Comparison of ENCODE assay signal across 8 cellular contexts in the genomic region with DNA sequence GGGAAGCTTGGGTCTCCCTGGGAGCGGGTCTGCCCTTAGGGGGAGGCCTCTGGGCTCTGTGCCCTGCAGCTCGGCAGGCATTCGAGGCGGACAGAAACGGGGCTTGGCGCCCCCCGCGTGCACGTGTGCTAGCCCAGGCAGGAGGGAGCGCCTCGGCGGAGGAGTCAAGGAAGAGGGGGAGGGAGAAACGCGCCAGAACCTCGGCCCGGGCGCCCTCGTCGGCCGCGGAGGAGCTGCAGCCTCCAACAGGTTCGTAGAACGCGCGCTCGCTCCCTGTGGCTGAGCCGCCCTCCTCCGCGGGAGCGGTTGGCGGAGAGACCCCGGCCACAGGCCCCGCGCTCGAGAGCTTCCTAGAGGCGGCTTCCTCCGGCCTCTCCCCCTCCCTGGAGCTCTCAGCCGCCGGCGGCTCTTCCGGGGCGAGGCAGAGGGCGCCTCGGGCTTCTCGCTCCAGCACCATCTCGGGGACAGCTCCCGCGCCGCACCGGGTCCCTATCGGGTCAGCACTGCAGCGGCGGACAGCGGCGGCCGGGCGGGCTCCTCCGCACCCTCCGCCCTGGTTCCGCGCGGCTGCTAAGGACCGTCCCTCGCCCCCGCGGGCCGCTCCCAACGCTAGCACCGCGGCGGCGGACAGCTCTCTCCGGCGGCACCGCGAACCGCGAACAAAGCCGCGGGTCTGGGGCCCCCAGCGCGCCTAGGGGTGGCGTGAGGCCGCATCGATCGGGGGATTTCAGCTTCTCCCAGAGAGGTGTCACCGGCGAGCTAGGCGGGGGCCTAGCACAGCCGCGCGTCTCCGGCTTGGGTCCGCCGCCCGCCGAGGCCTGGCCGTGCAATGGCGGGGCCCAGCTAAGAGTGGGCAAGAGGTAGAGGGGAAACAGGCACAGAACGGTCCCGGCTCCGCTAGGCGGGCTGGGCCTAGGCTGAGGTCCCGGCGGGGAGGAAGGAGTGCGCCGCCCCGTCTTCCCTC.
DNase-seq lines count a peak whose midpoint lies in the region; ATAC-seq and TF ChIP-seq lines count a peak whose summit lies in the region.

No MANE protein-coding gene starts in this region.

- H3K36me3 ChIP-seq in A673 (ENCODE audit: insufficient read depth, low read length, poor library complexity, severe bottlenecking), result no peaks in the 10 kb centered on the region
- no peaks in the 10 kb centered on the region for H3K36me3 ChIP-seq in SJCRH30
- H3K36me3 ChIP-seq in upper lobe of left lung, result no peaks in the 10 kb centered on the region

- intact Hi-C loops in A673 (cut with micrococcal nuclease; ENCODE audit: unreplicated experiment) (no loop called here), head of caudate nucleus (cut with DNase I) (no loop called here)

- H3K36me3 Mint-ChIP-seq in activated naive CD4-positive, alpha-beta T cell treated with anti-CD3 and anti-CD28 coated beads, Interleukin-2, amount 50 U/mL, for 72 hours, result peaks cover 0 to 19% of the 10 kb centered on the region in 2 donors

- POLR2A ChIA-PET in A673 (lab: Charles Lee; ENCODE audit: low non-redundant PET), result interaction anchor here (0.6 kb wide), 1 partner anchor 75 kb away, joined by 3 read pairs; the partner anchor contains the start of gene CPLX2

- H3K4me3 ChIP-seq in A673 (ENCODE audit: low read depth, low read length, poor library complexity, severe bottlenecking) (peak overlapping the region; percentile 28), HL-60 (replicated peaks; ENCODE audit: insufficient read depth, low read length) (no peak overlapping the region), SJCRH30 (no peak overlapping the region), upper lobe of left lung (peak overlapping the region in 2 of 4 donors; percentile 10 to 13)

- no peak for TF ChIP-seq POLR2A in upper lobe of left lung (IDR thresholded peaks at IDR 0.05)

- no peaks in the 10 kb centered on the region for H3K9me3 Mint-ChIP-seq in activated naive CD4-positive, alpha-beta T cell treated with anti-CD3 and anti-CD28 coated beads, Interleukin-2, amount 50 U/mL, for 72 hours

- no peak overlapping the region for H3K27ac Mint-ChIP-seq in activated naive CD4-positive, alpha-beta T cell treated with anti-CD3 and anti-CD28 coated beads, Interleukin-2, amount 50 U/mL, for 72 hours

- DNase-seq in A673 (ENCODE audit: low spot score) (peak; percentile 75), HL-60 (ENCODE audit: low read depth in 1 of 2, low spot score in 1 of 2) (peak; percentile 64 to 71), SJCRH30 (peak; percentile 26 to 41), head of caudate nucleus (peak in 41 of 42 donors; percentile 22 to 85 (median 70)), pons (ENCODE audit: low spot score) (peak; percentile 36), upper lobe of left lung (peak; percentile 76 to 95)
- peak in 1 of 2 donors; percentile 90 for DNase-seq in activated naive CD4-positive, alpha-beta T cell treated with anti-CD3 and anti-CD28 coated beads, Interleukin-2, amount 50 U/mL, for 72 hours (ENCODE audit: low spot score in 2 of 2)

- peak; percentile 73 for ATAC-seq in GM18909 (IDR thresholded peaks at IDR 0.05; ENCODE audit: poor library complexity, unreplicated experiment)
- peak; percentile 90 to 100 for ATAC-seq in activated naive CD4-positive, alpha-beta T cell treated with anti-CD3 and anti-CD28 coated beads, Interleukin-2, amount 50 U/mL, for 72 hours
- ATAC-seq in upper lobe of left lung (ENCODE audit: low FRiP score in 2 of 2), result peak; percentile 93 to 96

- CTCF ChIA-PET in A673 (lab: Charles Lee), result no interaction called here

- H3K9me3 ChIP-seq in A673 (ENCODE audit: low read depth, low read length, poor library complexity, severe bottlenecking), result no peaks in the 10 kb centered on the region
- H3K9me3 ChIP-seq in SJCRH30 (replicated peaks), result no peaks in the 10 kb centered on the region
- H3K9me3 ChIP-seq in upper lobe of left lung, result peaks cover 0 to 2% (median 0%) of the 10 kb centered on the region in 4 donors

- WGBS in upper lobe of left lung, 2 donors, result 4 to 9% methylated on average over 27 to 42 of the region's 108 CpGs

- no peak for TF ChIP-seq EP300 in upper lobe of left lung (IDR thresholded peaks at IDR 0.05)

- no peaks in the 10 kb centered on the region for H3K4me1 ChIP-seq in A673 (ENCODE audit: insufficient read depth, low read length, poor library complexity, severe bottlenecking)
- no peaks in the 10 kb centered on the region for H3K4me1 ChIP-seq in SJCRH30
- H3K4me1 ChIP-seq in upper lobe of left lung, result peaks cover 3 to 16% (median 12%) of the 10 kb centered on the region in 4 donors

- TF ChIP-seq CTCF in A673 (conservative IDR thresholded peaks at IDR 0.05; ENCODE audit: low read depth, low read length) (no peak), HL-60 (IDR thresholded peaks at IDR 0.05; ENCODE audit: insufficient read depth, low read length) (no peak), upper lobe of left lung (IDR thresholded peaks at IDR 0.05) (no peak)

- H3K27me3 ChIP-seq in A673 (replicated peaks; ENCODE audit: insufficient read depth, low read depth, low read length, poor library complexity) (peaks cover 59% of the 10 kb centered on the region), HL-60 (ENCODE audit: insufficient read depth, poor library complexity, severe bottlenecking) (peaks cover 17% of the 10 kb centered on the region), SJCRH30 (no peaks in the 10 kb centered on the region), upper lobe of left lung (peaks cover 0 to 15% (median 7%) of the 10 kb centered on the region in 4 donors)

- BruUV-seq in A673 (replicated peaks; lab: Mats Ljungman, UMichigan), result no TSS peak

- no peak overlapping the region for H3K27ac ChIP-seq in A673 (ENCODE audit: low read depth, low read length, poor library complexity, severe bottlenecking)
- H3K27ac ChIP-seq in HL-60 (replicated peaks), result no peak overlapping the region
- H3K27ac ChIP-seq in SJCRH30, result no peak overlapping the region
- no peak overlapping the region for H3K27ac ChIP-seq in upper lobe of left lung
